Comparison of ENCODE assay signal across 19 cellular contexts in genomic region chr1:192952646-192953045, GRCh38.
DNase-seq lines count a peak whose midpoint lies in the region; TF ChIP-seq lines count a peak whose summit lies in the region.
"Had no signal": no experiment of that assay in that cellular context is flagged by ENCODE, and none has a peak within 500 bp of the region (broad histone marks: within the 10 kb centered on the region; RNA-seq: fewer than 3 reads in every experiment).

No MANE protein-coding gene starts in this region.

- H3K4me1 ChIP-seq in MM.1S (ENCODE audit: low read length) (peaks cover 22% of the 10 kb centered on the region), mesenchymal stem cell (ENCODE audit: control insufficient read depth, insufficient read depth, low read depth, low read length) (peaks cover 2% of the 10 kb centered on the region)
- H3K4me1 ChIP-seq: SJSA1, suprapubic skin, vagina had no signal

- H4K20me1 ChIP-seq in MM.1S (ENCODE audit: insufficient read depth, low read length) = no peaks in the 10 kb centered on the region

- no peaks in the 10 kb centered on the region for H3K36me3 ChIP-seq in MM.1S (replicated peaks; ENCODE audit: insufficient read depth, low read length)
- peaks cover 0 to 5% of the 10 kb centered on the region in 2 experiments for H3K36me3 ChIP-seq in mesenchymal stem cell (ENCODE audit: control insufficient read depth in 1 of 2, insufficient read depth in 2 of 2, low read depth in 1 of 2, low read length in 2 of 2)
- H3K36me3 ChIP-seq: SJSA1, suprapubic skin, vagina had no signal

- no peak overlapping the region for H2BK5ac ChIP-seq in mesenchymal stem cell (ENCODE audit: low read depth, low read length, poor library complexity, severe bottlenecking)

- H3K4me3 ChIP-seq in MM.1S (ENCODE audit: low read length) (0 out of 2 replicates have a peak overlapping the region, but pooled peaks have one; percentile 43), cardiac fibroblast (replicated peaks in 1 of 2; ENCODE audit: low read depth in 2 of 2, low read length in 2 of 2) (no peak overlapping the region), mesenchymal stem cell (ENCODE audit: insufficient read depth in 1 of 2, low read depth in 1 of 2, low read length in 2 of 2) (no peak overlapping the region)
- H3K4me3 ChIP-seq: mucosa of descending colon, SJSA1, suprapubic skin, vagina had no signal

- TF ChIP-seq CTCF in MM.1S (IDR thresholded peaks at IDR 0.05; ENCODE audit: low read length) (no peak), cardiac fibroblast (IDR thresholded peaks at IDR 0.05; ENCODE audit: low read depth, low read length) (no peak)

- H3K79me2 ChIP-seq in MM.1S (ENCODE audit: low read length) = no peaks in the 10 kb centered on the region

- no peak overlapping the region for H4K91ac ChIP-seq in mesenchymal stem cell (ENCODE audit: low read length)

- H3K9me3 ChIP-seq in MM.1S (replicated peaks; ENCODE audit: insufficient read depth, low read length) = no peaks in the 10 kb centered on the region
- H3K9me3 ChIP-seq in mesenchymal stem cell (ENCODE audit: control insufficient read depth, low read length) = no peaks in the 10 kb centered on the region
- H3K9me3 ChIP-seq: mucosa of descending colon, SJSA1, suprapubic skin, vagina had no signal

- H3K23ac ChIP-seq in mesenchymal stem cell (ENCODE audit: low read length in 2 of 2) = no peak overlapping the region

- H3K9ac ChIP-seq in MM.1S (ENCODE audit: low read length) (peak overlapping the region; percentile 11; the same call in 1 of the 2 replicates), mesenchymal stem cell (ENCODE audit: low read length) (peak overlapping the region; percentile 1)

- no peak overlapping the region for H3K4ac ChIP-seq in mesenchymal stem cell (ENCODE audit: low read depth in 1 of 2, low read length in 2 of 2)

- H4K8ac ChIP-seq in mesenchymal stem cell (ENCODE audit: low read length) = no peak overlapping the region

- H3K27ac ChIP-seq in MM.1S (ENCODE audit: low read length) (peak overlapping the region; percentile 78; the same call in 1 of the 2 replicates), mesenchymal stem cell (ENCODE audit: low read length, poor library complexity, severe bottlenecking) (peak overlapping the region; percentile 63)
- H3K27ac ChIP-seq: C4-2B, SJSA1, suprapubic skin, vagina had no signal

- H2AFZ ChIP-seq in MM.1S (ENCODE audit: low read length) = no peak overlapping the region
- no peak overlapping the region for H2AFZ ChIP-seq in mesenchymal stem cell (ENCODE audit: low read depth, low read length)

- no peak overlapping the region for H2BK120ac ChIP-seq in mesenchymal stem cell (ENCODE audit: low read depth, low read length)

- no peaks in the 10 kb centered on the region for H3K79me1 ChIP-seq in mesenchymal stem cell (replicated peaks; ENCODE audit: low read length, poor library complexity, severe bottlenecking)

- H3K18ac ChIP-seq in mesenchymal stem cell (ENCODE audit: low read depth in 1 of 2, low read length in 2 of 2) = peak overlapping the region in 1 of 2 experiments; percentile 48

- H3K4me2 ChIP-seq in MM.1S (ENCODE audit: low read depth, low read length) (peak overlapping the region; percentile 64), mesenchymal stem cell (ENCODE audit: low read length, poor library complexity, severe bottlenecking) (no peak overlapping the region)

- H2AK5ac ChIP-seq in mesenchymal stem cell (ENCODE audit: low read length, severe bottlenecking) = no peak overlapping the region

- H2BK15ac ChIP-seq in mesenchymal stem cell (ENCODE audit: low read depth, poor library complexity, severe bottlenecking) = no peak overlapping the region

- peaks cover 20% of the 10 kb centered on the region for H3F3A ChIP-seq in MM.1S (ENCODE audit: insufficient read depth, low read length)

- no peak overlapping the region for H2BK12ac ChIP-seq in mesenchymal stem cell (ENCODE audit: low read length in 2 of 2)

- H3K27me3 ChIP-seq in MM.1S (replicated peaks; ENCODE audit: insufficient read depth, low read length) = no peaks in the 10 kb centered on the region
- no peaks in the 10 kb centered on the region for H3K27me3 ChIP-seq in mesenchymal stem cell (ENCODE audit: control insufficient read depth in 1 of 2, insufficient read depth in 1 of 2, low read length in 2 of 2)
- H3K27me3 ChIP-seq: suprapubic skin, vagina had no signal

- H3K14ac ChIP-seq in mesenchymal stem cell (ENCODE audit: low read length in 2 of 2) = no peak overlapping the region

- WGBS in mesenchymal stem cell = 86% methylated on average over 2 of the region's 2 CpGs

- H3K9me2 ChIP-seq in MM.1S (replicated peaks; ENCODE audit: insufficient read depth, low read length) = no peaks in the 10 kb centered on the region

- peak; percentile 15 for DNase-seq in AG08395 (ENCODE audit: low spot score)
- no peak for DNase-seq in MM.1S
- DNase-seq in cardiac fibroblast (ENCODE audit: low read depth in 2 of 2) = peak; percentile 31 to 73
- DNase-seq in mesenchymal stem cell = peak; percentile 33
- no peak for DNase-seq in DMS153 treated with DMSO at 0.1 percent for 48 hours (lab: John Stamatoyannopoulos, UW; ENCODE audit: unreplicated experiment)
- DNase-seq in NCI-H2196 (lab: John Stamatoyannopoulos, UW; ENCODE audit: unreplicated experiment) = no peak
- no peak for DNase-seq in hypothalamus (lab: John Stamatoyannopoulos, UW)
- DNase-seq in T-helper 2 cell = no peak
- DNase-seq: activated CD4-positive, alpha-beta T cell treated with anti-CD3 and anti-CD28 coated beads, Interleukin-2, amount 50 U/mL, for 48 hours; activated naive CD4-positive, alpha-beta T cell treated with Interleukin-2 at 50 U/mL for 16 hours; effector memory CD4-positive, alpha-beta T cell; H9; mucosa of descending colon; NCI-H2029; right cardiac atrium had no signal

Comparison
In these comparisons a context has a peak if more than half of its experiments do, and no peak if none do; other contexts are left out.
1. DNase-seq: peak in AG08395 (single experiment), cardiac fibroblast (2 of 2) and mesenchymal stem cell (single experiment); none in MM.1S (single experiment), DMS153 treated with DMSO at 0.1 percent for 48 hours (single experiment), NCI-H2196 (single experiment), hypothalamus (0 of 51) and T-helper 2 cell (0 of 5).